Comparison of ENCODE assay signal across 27 cellular contexts in the genomic region with DNA sequence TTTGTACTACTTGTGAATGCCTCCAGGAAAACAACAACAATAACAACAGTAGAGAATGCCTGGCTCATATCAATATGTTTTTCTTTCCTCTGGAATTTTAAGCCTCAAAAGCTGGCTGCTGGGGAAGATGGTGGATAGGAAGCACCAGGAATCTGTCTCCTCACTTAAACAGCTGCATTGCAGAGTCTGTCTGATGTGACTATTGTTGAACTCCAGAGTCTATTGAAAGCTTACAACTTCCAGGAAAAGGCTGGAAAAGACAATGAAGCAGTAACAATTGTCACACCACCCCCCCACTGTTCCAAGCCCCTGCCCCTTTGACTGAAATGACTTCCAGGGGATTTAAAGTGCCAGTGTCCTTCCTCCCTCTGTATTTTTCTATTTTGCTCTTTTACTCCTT.
"Had no signal": no experiment of that assay in that cellular context is flagged by ENCODE, and none has a peak within 500 bp of the region (broad histone marks: within the 10 kb centered on the region; RNA-seq: fewer than 3 reads in every experiment).

No MANE protein-coding gene starts in this region.

- ATAC-seq: activated CD4-positive, CD25-positive, alpha-beta regulatory T cell treated with anti-CD3 and anti-CD28 coated beads, Interleukin-2, amount 50 U/mL, for 24 hours; activated CD8-positive, alpha-beta T cell treated with anti-CD3 and anti-CD28 coated beads, Interleukin-2, amount 10 ng/mL, durations not matched to agents 7 days and 5 days; foreskin keratinocyte; left lobe of liver; right cardiac atrium; stimulated activated naive CD8-positive, alpha-beta T cell treated with anti-CD3 and anti-CD28 coated beads, Interleukin-15, amount 100 ng/mL, for 72 hours had no signal

- DNase-seq: activated CD4-positive, alpha-beta T cell treated with anti-CD3 and anti-CD28 coated beads, Interleukin-2, amount 10 ng/mL, durations not matched to agents 7 days and 5 days; activated CD8-positive, alpha-beta T cell treated with anti-CD3 and anti-CD28 coated beads, Interleukin-2, amount 10 ng/mL, durations not matched to agents 7 days and 5 days; activated naive CD4-positive, alpha-beta T cell treated with anti-CD3 and anti-CD28 coated beads, Interleukin-2, amount 50 U/mL, for 16 hours; activated T-cell treated with anti-CD3 and anti-CD28 coated beads, Interleukin-2, amount 50 U/mL, for 24 hours; aorta; brain microvascular endothelial cell; effector memory CD4-positive, alpha-beta T cell; foreskin keratinocyte; glutamatergic neuron; kidney; midbrain; right cardiac atrium; stimulated activated CD4-positive, alpha-beta T cell treated with anti-CD3 and anti-CD28 coated beads, Interleukin-4, amount 100 ng/mL, for 1 hour; stimulated activated naive CD8-positive, alpha-beta T cell treated with anti-CD3 and anti-CD28 coated beads, Interleukin-15, amount 100 ng/mL, for 72 hours; T-helper 1 cell; T1000; transverse colon had no signal

- H3K4me1 ChIP-seq: prostate gland, transverse colon, vagina had no signal

- H3K27ac Mint-ChIP-seq: activated CD4-positive, alpha-beta T cell treated with anti-CD3 and anti-CD28 coated beads, Interleukin-2, amount 10 ng/mL, durations not matched to agents 7 days and 5 days; activated CD8-positive, alpha-beta T cell treated with anti-CD3 and anti-CD28 coated beads, Interleukin-2, amount 10 ng/mL, durations not matched to agents 7 days and 5 days; activated T-cell treated with anti-CD3 and anti-CD28 coated beads, Interleukin-2, amount 50 U/mL, for 24 hours; stimulated activated naive CD8-positive, alpha-beta T cell treated with anti-CD3 and anti-CD28 coated beads, Interleukin-15, amount 100 ng/mL, for 72 hours had no signal

- H3K4me2 ChIP-seq: smooth muscle cell had no signal

- H3K4me1 Mint-ChIP-seq: activated CD4-positive, alpha-beta T cell treated with anti-CD3 and anti-CD28 coated beads, Interleukin-2, amount 10 ng/mL, durations not matched to agents 7 days and 5 days; central memory CD8-positive, alpha-beta T cell; stimulated activated naive CD8-positive, alpha-beta T cell treated with anti-CD3 and anti-CD28 coated beads, Interleukin-15, amount 100 ng/mL, for 72 hours had no signal

- H3K4me3 Mint-ChIP-seq: activated CD4-positive, alpha-beta T cell treated with anti-CD3 and anti-CD28 coated beads, Interleukin-2, amount 10 ng/mL, durations not matched to agents 7 days and 5 days; activated CD8-positive, alpha-beta T cell treated with anti-CD3 and anti-CD28 coated beads, Interleukin-2, amount 10 ng/mL, durations not matched to agents 7 days and 5 days; activated T-cell treated with anti-CD3 and anti-CD28 coated beads, Interleukin-2, amount 50 U/mL, for 24 hours; central memory CD8-positive, alpha-beta T cell; stimulated activated naive CD8-positive, alpha-beta T cell treated with anti-CD3 and anti-CD28 coated beads, Interleukin-15, amount 100 ng/mL, for 72 hours had no signal

- H3K27ac ChIP-seq: brain microvascular endothelial cell, coronary artery, epithelial cell of prostate, foreskin keratinocyte, prostate gland, suprapubic skin, transverse colon, vagina had no signal

- H3K9me3 Mint-ChIP-seq: activated CD4-positive, alpha-beta T cell treated with anti-CD3 and anti-CD28 coated beads, Interleukin-2, amount 10 ng/mL, durations not matched to agents 7 days and 5 days had no signal

- H3K36me3 ChIP-seq: brain microvascular endothelial cell, prostate gland, suprapubic skin, transverse colon, vagina had no signal

- H3K27me3 ChIP-seq: brain microvascular endothelial cell, foreskin keratinocyte, transverse colon, vagina had no signal

- H3K4me3 ChIP-seq: coronary artery, lung, prostate gland, smooth muscle cell, suprapubic skin, transverse colon, vagina had no signal

- H3K27me3 Mint-ChIP-seq: activated CD4-positive, alpha-beta T cell treated with anti-CD3 and anti-CD28 coated beads, Interleukin-2, amount 10 ng/mL, durations not matched to agents 7 days and 5 days; activated T-cell treated with anti-CD3 and anti-CD28 coated beads, Interleukin-2, amount 50 U/mL, for 24 hours; central memory CD8-positive, alpha-beta T cell; stimulated activated naive CD8-positive, alpha-beta T cell treated with anti-CD3 and anti-CD28 coated beads, Interleukin-15, amount 100 ng/mL, for 72 hours had no signal

- H3K9me3 ChIP-seq: prostate gland, suprapubic skin, transverse colon, vagina had no signal
